Comparison of ENCODE assay signal across 17 cellular contexts in genomic region chr6:18147160-18147559, GRCh38. TPM values are rescaled to one million over a fixed set of nuclear protein-coding genes. Genes with fewer than 3 reads are reported as not detected.
A peak's percentile ranks its signal among the peaks of the same experiment; 100 is the strongest.
DNase-seq lines count a peak whose midpoint lies in the region; ATAC-seq, FAIRE-seq and TF ChIP-seq lines count a peak whose summit lies in the region.
"Had no signal": no experiment of that assay in that cellular context is flagged by ENCODE, and none has a peak within 500 bp of the region (broad histone marks: within the 10 kb centered on the region; RNA-seq: fewer than 3 reads in every experiment).

No MANE protein-coding gene starts in this region.

- H3K27me3 Mint-ChIP-seq in activated T-cell treated with anti-CD3 and anti-CD28 coated beads, Interleukin-2, amount 50 U/mL, for 24 hours: no peaks in the 10 kb centered on the region
- H3K27me3 Mint-ChIP-seq in CD4-positive, alpha-beta memory T cell: no peaks in the 10 kb centered on the region
- H3K27me3 Mint-ChIP-seq in T-cell: no peaks in the 10 kb centered on the region
- no peaks in the 10 kb centered on the region for H3K27me3 Mint-ChIP-seq in neural progenitor cell (ENCODE audit: insufficient read depth, low read depth)
- H3K27me3 Mint-ChIP-seq: effector memory CD8-positive, alpha-beta T cell had no signal

- H3K4me3 ChIP-seq in foreskin fibroblast (ENCODE audit: low read depth in 1 of 2, low read length in 2 of 2): no peak overlapping the region
- no peak overlapping the region for H3K4me3 ChIP-seq in CD4-positive, alpha-beta memory T cell (ENCODE audit: low read length in 2 of 2)
- no peak overlapping the region for H3K4me3 ChIP-seq in neural progenitor cell
- H3K4me3 ChIP-seq: ascending aorta, thoracic aorta had no signal

- no peak overlapping the region for H2AFZ ChIP-seq in neural progenitor cell (replicated peaks)

- DNase-seq in activated T-cell treated with anti-CD3 and anti-CD28 coated beads, Interleukin-2, amount 50 U/mL, for 24 hours: no peak
- DNase-seq in activated T-cell treated with anti-CD3 and anti-CD28 coated beads, Interleukin-2, amount 50 U/mL, for 48 hours: no peak
- DNase-seq in RCC 7860 (ENCODE audit: low spot score): peak; percentile 79
- peak; percentile 39 to 64 for DNase-seq in foreskin fibroblast
- no peak for DNase-seq in stimulated activated naive CD8-positive, alpha-beta T cell treated with anti-CD3 and anti-CD28 coated beads, Interleukin-15, Interleukin-2, amounts not matched to agents 100 U/mL and 50 U/mL, for 24 hours
- DNase-seq in CD4-positive, alpha-beta memory T cell: no peak
- DNase-seq in T-cell: no peak
- no peak for DNase-seq in neural progenitor cell (ENCODE audit: low spot score)
- DNase-seq: activated CD8-positive, alpha-beta memory T cell treated with anti-CD3 and anti-CD28 coated beads, Interleukin-2, amount 50 U/mL, for 4 hours; DND-41; effector memory CD8-positive, alpha-beta T cell; hypothalamus; midbrain; MM.1S; NCI-H345 had no signal

- H3K36me3 Mint-ChIP-seq in activated T-cell treated with anti-CD3 and anti-CD28 coated beads, Interleukin-2, amount 50 U/mL, for 24 hours (ENCODE audit: low read depth): peaks cover 48% of the 10 kb centered on the region
- peaks cover 37 to 49% of the 10 kb centered on the region in 2 donors for H3K36me3 Mint-ChIP-seq in CD4-positive, alpha-beta memory T cell
- peaks cover 47% of the 10 kb centered on the region for H3K36me3 Mint-ChIP-seq in T-cell
- H3K36me3 Mint-ChIP-seq in neural progenitor cell: peaks cover 2% of the 10 kb centered on the region

- POLR2A ChIA-PET in CD4-positive, alpha-beta memory T cell (lab: Charles Lee; ENCODE audit: partially characterized antibody): no interaction called here
- POLR2A ChIA-PET in T-cell (lab: Charles Lee): interaction anchor here in 1 of 2 donors (0.5 kb wide), 1 partner anchor 74 kb away, joined by 4 read pairs; no protein-coding TSS in a partner anchor

- H3K27ac ChIP-seq in CD4-positive, alpha-beta memory T cell (ENCODE audit: low read depth, low read length): no peak overlapping the region
- no peak overlapping the region for H3K27ac ChIP-seq in neural progenitor cell
- H3K27ac ChIP-seq: ascending aorta, thoracic aorta had no signal

- H3K4me2 ChIP-seq in neural progenitor cell: no peak overlapping the region

- H3K9me3 ChIP-seq in CD4-positive, alpha-beta memory T cell (ENCODE audit: control insufficient read depth in 1 of 2, low read length in 2 of 2): no peaks in the 10 kb centered on the region
- no peaks in the 10 kb centered on the region for H3K9me3 ChIP-seq in neural progenitor cell (ENCODE audit: low read depth)
- H3K9me3 ChIP-seq: ascending aorta, thoracic aorta had no signal

- peak; percentile 55 for ATAC-seq in stimulated activated naive CD8-positive, alpha-beta T cell treated with anti-CD3 and anti-CD28 coated beads, Interleukin-15, Interleukin-2, amounts not matched to agents 100 U/mL and 50 U/mL, for 24 hours
- ATAC-seq in T-cell (replicated peaks in 1 of 4): no peak
- ATAC-seq: effector memory CD8-positive, alpha-beta T cell had no signal

- intact Hi-C loops in CD4-positive, alpha-beta memory T cell (cut with micrococcal nuclease): no loop called here

- no peak for TF ChIP-seq CTCF in foreskin fibroblast (IDR thresholded peaks at IDR 0.05; ENCODE audit: low read depth, low read length)
- no peak for TF ChIP-seq CTCF in neural progenitor cell (IDR thresholded peaks at IDR 0.05)

- H3F3A ChIP-seq in neural progenitor cell (ENCODE audit: low read depth): peaks cover 5% of the 10 kb centered on the region

- peaks cover 19% of the 10 kb centered on the region for H3K4me1 Mint-ChIP-seq in activated T-cell treated with anti-CD3 and anti-CD28 coated beads, Interleukin-2, amount 50 U/mL, for 24 hours (ENCODE audit: low read depth)
- peaks cover 0 to 4% (median under 1%) of the 10 kb centered on the region in 4 donors for H3K4me1 Mint-ChIP-seq in CD4-positive, alpha-beta memory T cell
- H3K4me1 Mint-ChIP-seq in T-cell (peaks cover 0 to 6% (median 0%) of the 10 kb centered on the region in 3 donors), neural progenitor cell (no peaks in the 10 kb centered on the region)

- no peak overlapping the region for H3K9ac ChIP-seq in neural progenitor cell

- H3K36me3 ChIP-seq in CD4-positive, alpha-beta memory T cell (ENCODE audit: insufficient read depth, low read length): peaks cover 10% of the 10 kb centered on the region
- H3K36me3 ChIP-seq in neural progenitor cell: no peaks in the 10 kb centered on the region

- no peak overlapping the region for H3K4me3 Mint-ChIP-seq in activated T-cell treated with anti-CD3 and anti-CD28 coated beads, Interleukin-2, amount 50 U/mL, for 24 hours
- no peak overlapping the region for H3K4me3 Mint-ChIP-seq in CD4-positive, alpha-beta memory T cell
- no peak overlapping the region for H3K4me3 Mint-ChIP-seq in T-cell
- no peak overlapping the region for H3K4me3 Mint-ChIP-seq in neural progenitor cell
- H3K4me3 Mint-ChIP-seq: effector memory CD8-positive, alpha-beta T cell had no signal

- H3K27ac Mint-ChIP-seq in activated T-cell treated with anti-CD3 and anti-CD28 coated beads, Interleukin-2, amount 50 U/mL, for 24 hours: peak overlapping the region; percentile 80
- no peak overlapping the region for H3K27ac Mint-ChIP-seq in CD4-positive, alpha-beta memory T cell
- H3K27ac Mint-ChIP-seq in T-cell: no peak overlapping the region
- H3K27ac Mint-ChIP-seq in neural progenitor cell: no peak overlapping the region
- H3K27ac Mint-ChIP-seq: effector memory CD8-positive, alpha-beta T cell had no signal

- H3K4me1 ChIP-seq in CD4-positive, alpha-beta memory T cell (ENCODE audit: insufficient read depth, low read length): no peaks in the 10 kb centered on the region
- H3K4me1 ChIP-seq in neural progenitor cell: peaks cover 1% of the 10 kb centered on the region
- H3K4me1 ChIP-seq: ascending aorta had no signal

- no peaks in the 10 kb centered on the region for H3K79me2 ChIP-seq in neural progenitor cell (ENCODE audit: low read depth)

- FAIRE-seq in RCC 7860 (lab: Jason Lieb, UNC): peak; percentile 95

- CTCF ChIA-PET in CD4-positive, alpha-beta memory T cell (lab: Charles Lee; ENCODE audit: partially characterized antibody): no interaction called here
- CTCF ChIA-PET in T-cell (lab: Charles Lee): no interaction called here

- no peaks in the 10 kb centered on the region for H3K9me3 Mint-ChIP-seq in activated T-cell treated with anti-CD3 and anti-CD28 coated beads, Interleukin-2, amount 50 U/mL, for 24 hours
- H3K9me3 Mint-ChIP-seq in CD4-positive, alpha-beta memory T cell: no peaks in the 10 kb centered on the region
- H3K9me3 Mint-ChIP-seq in T-cell: no peaks in the 10 kb centered on the region
- no peaks in the 10 kb centered on the region for H3K9me3 Mint-ChIP-seq in neural progenitor cell
- H3K9me3 Mint-ChIP-seq: effector memory CD8-positive, alpha-beta T cell had no signal

- no peaks in the 10 kb centered on the region for H3K27me3 ChIP-seq in CD4-positive, alpha-beta memory T cell (ENCODE audit: insufficient read depth, low read length)
- no peaks in the 10 kb centered on the region for H3K27me3 ChIP-seq in neural progenitor cell
- H3K27me3 ChIP-seq: ascending aorta had no signal

- no peaks in the 10 kb centered on the region for H4K20me1 ChIP-seq in neural progenitor cell (ENCODE audit: low read depth)

RNA-seq across cellular contexts. Expression of gene TPMT, which starts 7.7 kb away (rescaled TPM):
- total RNA-seq in CD4-positive, alpha-beta memory T cell: 1 to 10 TPM; 6.4 to 7.4 TPM
- 10 to 100 TPM; 10.2 to 18.3 TPM for polyA plus RNA-seq in CD4-positive, alpha-beta memory T cell
- total RNA-seq in T-cell (1 to 10 TPM; 4.2 to 6.5 (median 5.5) TPM), neural progenitor cell (ENCODE audit: low replicate concordance) (15.0 and 22.1 TPM in 2 replicates)

RNA-seq across cellular contexts. Expression of gene KDM1B, which starts 8.1 kb away (rescaled TPM):
- 10 to 100 TPM; 12.0 to 12.3 TPM for total RNA-seq in CD4-positive, alpha-beta memory T cell
- under 1 TPM; 0.45 to 0.96 TPM for polyA plus RNA-seq in CD4-positive, alpha-beta memory T cell
- 10 to 100 TPM in 3 of 5 donors, 1 to 10 TPM in 2; 9.0 to 10.7 (median 10.4) TPM for total RNA-seq in T-cell
- total RNA-seq in neural progenitor cell (ENCODE audit: low replicate concordance): 11.6 and 16.9 TPM in 2 replicates

RNA-seq across cellular contexts. Expression of gene NHLRC1, which starts 24.7 kb away (rescaled TPM):
- total RNA-seq in CD4-positive, alpha-beta memory T cell: 1 to 10 TPM; 1.1 TPM
- polyA plus RNA-seq in CD4-positive, alpha-beta memory T cell: 1 to 10 TPM in 1 of 2 donors, under 1 TPM in 1; 0.95 to 1.7 TPM
- total RNA-seq in T-cell (1 to 10 TPM in 2 of 5 donors, under 1 TPM in 3; 0.48 to 1.2 (median 0.99) TPM), neural progenitor cell (ENCODE audit: low replicate concordance) (not detected in 2 replicates)

Comparison
In these comparisons a context has a peak if more than half of its experiments do, and no peak if none do; other contexts are left out.
1. DNase-seq: peak in RCC 7860 (single experiment) and foreskin fibroblast (2 of 2); none in activated T-cell treated with anti-CD3 and anti-CD28 coated beads, Interleukin-2, amount 50 U/mL, for 24 hours (single experiment), activated T-cell treated with anti-CD3 and anti-CD28 coated beads, Interleukin-2, amount 50 U/mL, for 48 hours (0 of 2), stimulated activated naive CD8-positive, alpha-beta T cell treated with anti-CD3 and anti-CD28 coated beads, Interleukin-15, Interleukin-2, amounts not matched to agents 100 U/mL and 50 U/mL, for 24 hours (single experiment), CD4-positive, alpha-beta memory T cell (0 of 5), T-cell (0 of 34) and neural progenitor cell (single experiment).